Comparison of ENCODE assay signal across 20 cellular contexts in genomic region chr7:71255537-71256178, GRCh38.
DNase-seq lines count a peak whose midpoint lies in the region; ATAC-seq and TF ChIP-seq lines count a peak whose summit lies in the region.
"Had no signal": no experiment of that assay in that cellular context is flagged by ENCODE, and none has a peak within 500 bp of the region (broad histone marks: within the 10 kb centered on the region; RNA-seq: fewer than 3 reads in every experiment).

No MANE protein-coding gene starts in this region.

- H3K23me2 ChIP-seq in H9 (ENCODE audit: insufficient read length, low read depth, low read length, poor library complexity, severe bottlenecking) = no peaks in the 10 kb centered on the region

- ATAC-seq in WTC11 = peak; percentile 77
- ATAC-seq in HG03196 (IDR thresholded peaks at IDR 0.05; ENCODE audit: unreplicated experiment) = no peak
- ATAC-seq: K562 had no signal

- H4K20me1 ChIP-seq in H9 (ENCODE audit: control insufficient read depth, insufficient read depth, insufficient read length) = no peaks in the 10 kb centered on the region

- peaks cover 6% of the 10 kb centered on the region for H3K79me1 ChIP-seq in H9 (ENCODE audit: insufficient read depth, low read depth, low read length, poor library complexity, severe bottlenecking)

- TF ChIP-seq CTCF in H9 (conservative IDR thresholded peaks at IDR 0.05) (no peak), WTC11 (IDR thresholded peaks at IDR 0.05) (no peak), nephron progenitor cell (IDR thresholded peaks at IDR 0.05) (no peak)

- H3K4me3 ChIP-seq in iPS DF 6.9 (ENCODE audit: low read length) = no peak overlapping the region
- H3K4me3 ChIP-seq: GM23248, HAP-1, K562 had no signal

- no peak overlapping the region for H3K4me2 ChIP-seq in H9 (ENCODE audit: insufficient read depth, insufficient read length, low read length)

- no peak overlapping the region for H3K4ac ChIP-seq in H9 (ENCODE audit: low read depth, low read length)

- H2BK12ac ChIP-seq in H9 (ENCODE audit: insufficient read length, low read depth, low read length) = no peak overlapping the region

- H3K27ac ChIP-seq in H9 (ENCODE audit: insufficient read length, low read depth, low read length) (peak overlapping the region; percentile 20), iPS DF 6.9 (ENCODE audit: low read length) (peak overlapping the region; percentile 41)
- H3K27ac ChIP-seq: GM23248 had no signal

- H3K9me3 ChIP-seq in H9 (ENCODE audit: control insufficient read depth, low read depth, low read length) (peaks cover 14% of the 10 kb centered on the region), iPS DF 6.9 (ENCODE audit: control insufficient read depth, insufficient read depth, low read length) (no peaks in the 10 kb centered on the region; the same call in 1 of the 2 replicates)
- H3K9me3 ChIP-seq: BE2C, HAP-1 had no signal

- peak overlapping the region; percentile 3 to 24; a peak in 3 of 5 replicates for H3K4me3 Mint-ChIP-seq in H9
- H3K4me3 Mint-ChIP-seq in WTC11 = peak overlapping the region; percentile 39
- H3K4me3 Mint-ChIP-seq in nephron progenitor cell = no peak overlapping the region
- H3K4me3 Mint-ChIP-seq: CD4-positive, CD25-positive, alpha-beta regulatory T cell; CD8-positive, alpha-beta memory T cell had no signal

- no peak overlapping the region for H3T11ph ChIP-seq in H9 (ENCODE audit: low read length)

- no peak overlapping the region for H2BK15ac ChIP-seq in H9 (ENCODE audit: low read depth, low read length)

- peaks cover 40 to 65% of the 10 kb centered on the region in 2 experiments for H3K4me1 Mint-ChIP-seq in H9
- H3K4me1 Mint-ChIP-seq in WTC11 = peaks cover 68% of the 10 kb centered on the region
- no peaks in the 10 kb centered on the region for H3K4me1 Mint-ChIP-seq in nephron progenitor cell
- H3K4me1 Mint-ChIP-seq: CD4-positive, CD25-positive, alpha-beta regulatory T cell; CD8-positive, alpha-beta memory T cell had no signal

- H3K36me3 Mint-ChIP-seq in H9 (ENCODE audit: insufficient read depth in 1 of 3, low read depth in 3 of 3) = peaks cover 37 to 70% (median 50%) of the 10 kb centered on the region in 3 experiments
- H3K36me3 Mint-ChIP-seq in WTC11 = peaks cover 44% of the 10 kb centered on the region
- no peaks in the 10 kb centered on the region for H3K36me3 Mint-ChIP-seq in nephron progenitor cell (ENCODE audit: low read depth)
- H3K36me3 Mint-ChIP-seq: CD4-positive, CD25-positive, alpha-beta regulatory T cell; CD8-positive, alpha-beta memory T cell had no signal

- CTCF ChIA-PET in WTC11 (lab: Charles Lee) = interaction anchor here (1.0 kb wide), 1 partner anchor 8 kb away, joined by 3 read pairs; no protein-coding TSS in a partner anchor

- no peak overlapping the region for H3K14ac ChIP-seq in H9 (ENCODE audit: insufficient read depth, low read length)

- peaks cover 34 to 53% of the 10 kb centered on the region in 2 experiments for H3K9me3 Mint-ChIP-seq in H9
- peaks cover 29% of the 10 kb centered on the region for H3K9me3 Mint-ChIP-seq in WTC11
- peaks cover 23% of the 10 kb centered on the region for H3K9me3 Mint-ChIP-seq in nephron progenitor cell

- no peak overlapping the region for H2BK5ac ChIP-seq in H9 (ENCODE audit: insufficient read length, low read length)

- H2AFZ ChIP-seq in H9 (ENCODE audit: low read length) = no peak overlapping the region
- H2AFZ ChIP-seq: GM23248 had no signal

- no peaks in the 10 kb centered on the region for H3K36me3 ChIP-seq in iPS DF 6.9 (ENCODE audit: control insufficient read depth, insufficient read depth, low read length)
- H3K36me3 ChIP-seq: BE2C, HAP-1 had no signal

- H3K4me1 ChIP-seq in H9 (ENCODE audit: insufficient read depth, low read length) = peaks cover 6% of the 10 kb centered on the region; the same call in 1 of the 2 replicates
- no peaks in the 10 kb centered on the region for H3K4me1 ChIP-seq in iPS DF 6.9 (ENCODE audit: control insufficient read depth, insufficient read depth, low read length)
- H3K4me1 ChIP-seq: BE2C, HAP-1 had no signal

- no peak overlapping the region for H2BK120ac ChIP-seq in H9 (ENCODE audit: low read depth, low read length, poor library complexity, severe bottlenecking)

- no peak overlapping the region for H3K18ac ChIP-seq in H9 (ENCODE audit: insufficient read length, low read depth, low read length)

- H4K91ac ChIP-seq in H9 (ENCODE audit: insufficient read length, low read depth, low read length) = no peak overlapping the region

- no peak overlapping the region for H3K56ac ChIP-seq in H9 (ENCODE audit: insufficient read length, low read depth, low read length)

- H2AK5ac ChIP-seq in H9 (ENCODE audit: insufficient read length, low read length) = no peak overlapping the region

- H2BK20ac ChIP-seq in H9 (ENCODE audit: low read depth, low read length, poor library complexity, severe bottlenecking) = no peak overlapping the region

- H3K27me3 Mint-ChIP-seq in H9 (ENCODE audit: low read depth) (no peaks in the 10 kb centered on the region), WTC11 (ENCODE audit: low read depth) (no peaks in the 10 kb centered on the region), nephron progenitor cell (ENCODE audit: low read depth, poor library complexity) (peaks cover 4% of the 10 kb centered on the region)
- H3K27me3 Mint-ChIP-seq: CD4-positive, CD25-positive, alpha-beta regulatory T cell; CD8-positive, alpha-beta memory T cell had no signal

- POLR2A ChIA-PET in WTC11 (lab: Charles Lee) = interaction anchor here (0.6 kb wide), 1 partner anchor 34 kb away, joined by 3 read pairs; no protein-coding TSS in a partner anchor

- no peaks in the 10 kb centered on the region for H3K27me3 ChIP-seq in H9 (ENCODE audit: insufficient read depth, low read length)
- H3K27me3 ChIP-seq in iPS DF 6.9 (ENCODE audit: control insufficient read depth, insufficient read depth, low read length) = no peaks in the 10 kb centered on the region
- H3K27me3 ChIP-seq: BE2C had no signal

- WGBS in H9 (ENCODE audit: extremely low coverage, insufficient read length, low lambda C conversion rate) = no CpG with 5 or more reads among the region's 4 CpGs
- WGBS in iPS DF 6.9 (ENCODE audit: insufficient coverage, insufficient read length) = no CpG with 5 or more reads among the region's 4 CpGs

- no peak overlapping the region for H4K8ac ChIP-seq in H9 (replicated peaks; ENCODE audit: insufficient read length, low read depth, low read length)

- no peak overlapping the region for H4K5ac ChIP-seq in H9 (ENCODE audit: insufficient read length, low read depth, low read length)

- no peak overlapping the region for H3K23ac ChIP-seq in H9 (ENCODE audit: insufficient read length, low read depth, low read length)

- H3K79me2 ChIP-seq in H9 (ENCODE audit: insufficient read depth, low read length) = peaks cover 8% of the 10 kb centered on the region; the same call in 1 of the 2 replicates

- H3K27ac Mint-ChIP-seq in H9 (peak overlapping the region; percentile 71 to 97 (median 93)), WTC11 (peak overlapping the region; percentile 99), nephron progenitor cell (peak overlapping the region; percentile 27)
- H3K27ac Mint-ChIP-seq: CD4-positive, CD25-positive, alpha-beta regulatory T cell; CD8-positive, alpha-beta memory T cell had no signal

- DNase-seq in H9 = no peak
- DNase-seq in WTC11 (ENCODE audit: low spot score) = peak; percentile 21
- DNase-seq in iPS DF 6.9 (ENCODE audit: low read depth, low spot score) = no peak
- no peak for DNase-seq in nephron progenitor cell
- DNase-seq in H4 (ENCODE audit: low spot score) = no peak
- no peak for DNase-seq in hippocampal formation (lab: John Stamatoyannopoulos, UW)
- DNase-seq: BE2C; C1 segment of cervical spinal cord; CD4-positive, CD25-positive, alpha-beta regulatory T cell; CD8-positive, alpha-beta memory T cell; COR-L47; DMS 273 treated with DMSO at 0.1 percent for 48 hours; DMS53; DND-41; EL; GM23248; IMR-90 had no signal

- no peak overlapping the region for H3K9ac ChIP-seq in H9 (ENCODE audit: extremely low read depth, insufficient read length, low read length)
- H3K9ac ChIP-seq: GM23248 had no signal

TF ChIP-seq in WTC11, 78 proteins besides CTCF, POLR2A, EP300 and RAD21 (continues in another document):
- TF ChIP-seq, protein P1, sequence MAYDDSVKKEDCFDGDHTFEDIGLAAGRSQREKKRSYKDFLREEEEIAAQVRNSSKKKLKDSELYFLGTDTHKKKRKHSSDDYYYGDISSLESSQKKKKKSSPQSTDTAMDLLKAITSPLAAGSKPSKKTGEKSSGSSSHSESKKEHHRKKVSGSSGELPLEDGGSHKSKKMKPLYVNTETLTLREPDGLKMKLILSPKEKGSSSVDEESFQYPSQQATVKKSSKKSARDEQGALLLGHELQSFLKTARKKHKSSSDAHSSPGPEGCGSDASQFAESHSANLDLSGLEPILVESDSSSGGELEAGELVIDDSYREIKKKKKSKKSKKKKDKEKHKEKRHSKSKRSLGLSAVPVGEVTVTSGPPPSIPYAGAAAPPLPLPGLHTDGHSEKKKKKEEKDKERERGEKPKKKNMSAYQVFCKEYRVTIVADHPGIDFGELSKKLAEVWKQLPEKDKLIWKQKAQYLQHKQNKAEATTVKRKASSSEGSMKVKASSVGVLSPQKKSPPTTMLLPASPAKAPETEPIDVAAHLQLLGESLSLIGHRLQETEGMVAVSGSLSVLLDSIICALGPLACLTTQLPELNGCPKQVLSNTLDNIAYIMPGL (CRISPR knock-in tag; IDR thresholded peaks at IDR 0.05) = no peak
- TF ChIP-seq NR1H2 (CRISPR knock-in tag; IDR thresholded peaks at IDR 0.05) (no peak), CREB1 (CRISPR knock-in tag; IDR thresholded peaks at IDR 0.05) (no peak), ZNF416 (CRISPR knock-in tag; IDR thresholded peaks at IDR 0.05) (no peak), TCF7 (CRISPR knock-in tag; IDR thresholded peaks at IDR 0.05; ENCODE audit: low read depth) (no peak), IRF2 (CRISPR knock-in tag; IDR thresholded peaks at IDR 0.05; ENCODE audit: borderline replicate concordance, low read depth) (no peak), MLX (CRISPR knock-in tag; IDR thresholded peaks at IDR 0.05) (no peak), GTF2I (CRISPR knock-in tag; conservative IDR thresholded peaks at IDR 0.05) (no peak)
- TF ChIP-seq, protein P2, sequence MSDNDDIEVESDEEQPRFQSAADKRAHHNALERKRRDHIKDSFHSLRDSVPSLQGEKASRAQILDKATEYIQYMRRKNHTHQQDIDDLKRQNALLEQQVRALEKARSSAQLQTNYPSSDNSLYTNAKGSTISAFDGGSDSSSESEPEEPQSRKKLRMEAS (CRISPR knock-in tag; IDR thresholded peaks at IDR 0.05) = no peak

Comparison
In these comparisons a context has a peak if more than half of its experiments do, and no peak if none do; other contexts are left out.
1. H3K27ac Mint-ChIP-seq: peak in every context shown above with its lines; median percentile 99 in WTC11; 93 in H9; 27 in nephron progenitor cell.